22 cellular contexts compared by ENCODE assay signal in the genomic region with DNA sequence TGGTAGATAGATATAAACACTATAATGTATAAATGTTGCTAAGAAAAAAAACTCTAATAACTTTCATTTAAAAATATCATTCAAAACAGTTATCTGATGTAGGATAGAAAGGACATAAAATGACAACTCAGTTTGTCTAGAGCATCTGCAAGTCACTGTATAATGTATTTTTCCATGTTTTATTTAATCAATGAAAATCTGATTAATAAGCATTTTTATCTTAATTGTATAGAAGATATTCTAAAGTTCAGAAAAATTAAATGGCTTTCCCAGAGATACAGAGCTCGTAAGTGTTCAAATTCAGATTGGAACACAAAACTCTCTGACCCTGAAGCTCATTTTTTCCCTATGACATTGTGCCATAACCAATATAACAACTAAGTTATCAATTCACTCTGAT.
DNase-seq lines count a peak whose midpoint lies in the region; ATAC-seq, FAIRE-seq and TF ChIP-seq lines count a peak whose summit lies in the region.
"Had no signal": no experiment of that assay in that cellular context is flagged by ENCODE, and none has a peak within 500 bp of the region (broad histone marks: within the 10 kb centered on the region; RNA-seq: fewer than 3 reads in every experiment).

No MANE protein-coding gene starts in this region.

- no peak for ATAC-seq in A549
- no peak for ATAC-seq in pancreas
- ATAC-seq: CD8-positive, alpha-beta T cell had no signal

- TF ChIP-seq EP300 in A549 (IDR thresholded peaks at IDR 0.05), result no peak

- H3K27me3 ChIP-seq in pancreas (no peaks in the 10 kb centered on the region), MG63 (no peaks in the 10 kb centered on the region; the same call in 1 of the 2 replicates)
- H3K27me3 ChIP-seq: BLaER1 treated with 17β-estradiol and CSF1 and Interleukin-3, amounts not matched to agents 10 nM and 100 nM had no signal

- H3K9me3 ChIP-seq in A549 (no peaks in the 10 kb centered on the region), pancreas (no peaks in the 10 kb centered on the region), MG63 (no peaks in the 10 kb centered on the region)
- H3K9me3 ChIP-seq: Caco-2 had no signal

- H3K4me1 ChIP-seq in A549 (no peaks in the 10 kb centered on the region), pancreas (no peaks in the 10 kb centered on the region)
- H3K4me1 ChIP-seq: BLaER1 treated with 17β-estradiol and CSF1 and Interleukin-3, amounts not matched to agents 10 nM and 100 nM had no signal

- 69% methylated on average over 1 of the region's 1 CpG for WGBS in A549 (ENCODE audit: missing lambda C conversion rate)
- 80 to 83% methylated on average over 1 of the region's 1 CpG for WGBS in pancreas, 2 donors

- H3K4me2 ChIP-seq in A549, result no peak overlapping the region
- H3K4me2 ChIP-seq: BLaER1 treated with 17β-estradiol and CSF1 and Interleukin-3, amounts not matched to agents 10 nM and 100 nM had no signal

- CTCF ChIA-PET in A549 (lab: Yijun Ruan, JAX), result no interaction called here

- no peak for TF ChIP-seq RAD21 in A549 (conservative IDR thresholded peaks at IDR 0.05 in 1 of 2, IDR thresholded peaks at IDR 0.05 in 1 of 2)

- TF ChIP-seq CTCF in A549 (IDR thresholded peaks at IDR 0.05) (no peak), pancreas (IDR thresholded peaks at IDR 0.05) (no peak)

- H3K27ac ChIP-seq in A549 (no peak overlapping the region), pancreas (no peak overlapping the region)
- H3K27ac ChIP-seq: BLaER1 treated with 17β-estradiol and CSF1 and Interleukin-3, amounts not matched to agents 10 nM and 100 nM; C4-2B had no signal

- DNase-seq in A549 (ENCODE audit: low read depth in 1 of 2, low spot score in 1 of 2) (no peak), pancreas (no peak), MG63 (no peak)
- no peak for DNase-seq in activated CD8-positive, alpha-beta memory T cell treated with anti-CD3 and anti-CD28 coated beads, Interleukin-2, amount 50 U/mL, for 4 hours
- DNase-seq in activated T-cell treated with anti-CD3 and anti-CD28 coated beads, Interleukin-2, amount 50 U/mL, for 48 hours, result no peak
- no peak for DNase-seq in activated naive CD4-positive, alpha-beta T cell (lab: John Stamatoyannopoulos, UW)
- DNase-seq: 8988T; ACHN; Caco-2; Calu3; CD4-positive, alpha-beta T cell; CD8-positive, alpha-beta T cell; DMS79 treated with DMSO at 0.1 percent for 48 hours; GF-D8 had no signal

- peak; percentile 19 for FAIRE-seq in A204.1 (lab: Jason Lieb, UNC)
- FAIRE-seq in A549 (lab: Jason Lieb, UNC), result no peak
- peak; percentile 19 for FAIRE-seq in TTC549 (lab: Jason Lieb, UNC)
- FAIRE-seq in pancreas (lab: Jason Lieb, UNC), result peak; percentile 17
- FAIRE-seq: D721Med, G401.6, GM12891, GM19239 had no signal

- H3K36me3 ChIP-seq in pancreas (no peaks in the 10 kb centered on the region), MG63 (no peaks in the 10 kb centered on the region)
- H3K36me3 ChIP-seq: BLaER1 treated with 17β-estradiol and CSF1 and Interleukin-3, amounts not matched to agents 10 nM and 100 nM had no signal

- intact Hi-C loops in pancreas (cut with DNase I), result no loop called here

- H3K4me3 ChIP-seq in A549 (no peak overlapping the region), pancreas (no peak overlapping the region), MG63 (no peak overlapping the region)
- H3K4me3 ChIP-seq: BLaER1 treated with 17β-estradiol and CSF1 and Interleukin-3, amounts not matched to agents 10 nM and 100 nM had no signal

- no peak for TF ChIP-seq POLR2A in A549 (IDR thresholded peaks at IDR 0.05; ENCODE audit: low read length)

- POLR2A ChIA-PET in A549 (lab: Yijun Ruan, JAX), result no interaction called here

TF ChIP-seq in A549, 52 proteins besides CTCF, POLR2A, EP300 and RAD21:
- TF ChIP-seq MAFK (IDR thresholded peaks at IDR 0.05; ENCODE audit: partially characterized antibody) (peak; percentile 69), EHF (CRISPR knock-in tag; IDR thresholded peaks at IDR 0.05) (no peak), FOXS1 (CRISPR knock-in tag; IDR thresholded peaks at IDR 0.05) (no peak)
TF ChIP-seq in A549: peak in this region for 1.
